In the genomic region with DNA sequence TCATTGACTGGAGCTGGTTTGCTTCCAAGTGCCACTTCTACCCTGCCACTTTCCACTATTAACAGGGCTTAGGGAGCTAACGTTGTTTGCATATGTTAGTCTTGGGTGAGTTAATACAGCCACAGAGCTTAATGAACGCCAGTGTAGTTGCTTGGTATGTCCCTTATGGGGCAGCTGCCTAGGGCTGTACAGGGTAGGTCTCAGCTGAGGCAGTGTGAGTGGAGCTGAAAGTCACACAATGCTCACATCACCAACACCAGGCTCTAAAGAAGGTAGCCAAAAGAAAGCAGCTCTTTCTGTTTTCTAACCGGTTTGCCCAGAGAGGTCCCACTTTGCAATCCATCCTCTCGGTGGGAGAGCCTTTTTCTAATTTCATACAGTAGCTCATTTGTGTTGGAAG, we compare ENCODE assay signal across 26 cellular contexts.
DNase-seq lines count a peak whose midpoint lies in the region; ATAC-seq and TF ChIP-seq lines count a peak whose summit lies in the region.
"Had no signal": no experiment of that assay in that cellular context is flagged by ENCODE, and none has a peak within 500 bp of the region (broad histone marks: within the 10 kb centered on the region; RNA-seq: fewer than 3 reads in every experiment).

No MANE protein-coding gene starts in this region.

- H3K79me1 ChIP-seq in IMR-90 (ENCODE audit: low read depth in 1 of 2, low read length in 2 of 2): peaks cover 3 to 15% of the 10 kb centered on the region in 2 experiments; a peak in 3 of 4 replicates

- H3K23ac ChIP-seq in IMR-90 (ENCODE audit: low read depth, low read length): peak overlapping the region; percentile 88

- H3K27me3 ChIP-seq in IMR-90 (ENCODE audit: control insufficient read depth, insufficient read depth, low read length): no peaks in the 10 kb centered on the region
- no peaks in the 10 kb centered on the region for H3K27me3 ChIP-seq in tibial artery
- H3K27me3 ChIP-seq: gastroesophageal sphincter, right atrium auricular region, testis had no signal

- H3K18ac ChIP-seq in IMR-90 (ENCODE audit: low read depth, low read length): peak overlapping the region; percentile 28

- no peak for TF ChIP-seq RAD21 in IMR-90 (IDR thresholded peaks at IDR 0.05; ENCODE audit: low read length)

- DNase-seq in IMR-90 (no peak), WTC11 (ENCODE audit: low spot score) (no peak), left kidney (ENCODE audit: low read depth, low spot score) (peak; percentile 61), tibial artery (no peak), H4 (ENCODE audit: low spot score) (no peak)
- DNase-seq in T-helper 2 cell treated with Interferon-gamma antibody and Interleukin-4, amounts not matched to agents 5 μg/mL and 100 μg/mL, for 36 hours (ENCODE audit: low spot score): no peak
- DNase-seq in activated CD8-positive, alpha-beta memory T cell treated with anti-CD3 and anti-CD28 coated beads, Interleukin-2, amount 50 U/mL, for 48 hours: no peak
- DNase-seq: activated CD4-positive, alpha-beta T cell treated with anti-CD3 and anti-CD28 coated beads, Interleukin-2, amount 50 U/mL, for 1 hour; activated CD4-positive, CD25-positive, alpha-beta regulatory T cell; activated naive CD4-positive, alpha-beta T cell; activated T-cell treated with anti-CD3 and anti-CD28 coated beads, Interleukin-2, amount 50 U/mL, for 48 hours; CD8-positive, alpha-beta memory T cell; DMS 273 treated with DMSO at 0.1 percent for 48 hours; effector CD4-positive, alpha-beta T cell; MV-4-11; NCI-H2171 treated with DMSO at 0.1 percent for 48 hours; NCI-H510A; PC-9; SK-N-SH; stimulated activated CD4-positive, alpha-beta T cell treated with anti-CD3 and anti-CD28 coated beads, Interleukin-1b, Interleukin-23, amount 100 ng/mL, for 48 hours; testis had no signal

- in situ Hi-C loops in IMR-90 (cut with MboI; ENCODE audit: low sequenced_read_pairs): loop anchor here (25.0 kb wide), 1 partner anchor 181 kb away; the partner anchor contains the start of gene RGCC

- no CpG with 5 or more reads among the region's 4 CpGs for WGBS in IMR-90 (ENCODE audit: extremely low coverage in 2 of 2, insufficient read length in 1 of 2), 2 experiments

- H2BK5ac ChIP-seq in IMR-90 (ENCODE audit: low read depth, low read length, poor library complexity, severe bottlenecking): peak overlapping the region; percentile 51

- ATAC-seq in IMR-90 (ENCODE audit: low read depth): no peak
- ATAC-seq in WTC11: peak; percentile 34
- ATAC-seq: gastroesophageal sphincter had no signal

- no peak overlapping the region for H3K4me3 Mint-ChIP-seq in WTC11
- H3K4me3 Mint-ChIP-seq in T-helper 2 cell treated with Interferon-gamma antibody and Interleukin-4, amounts not matched to agents 5 μg/mL and 100 μg/mL, for 36 hours: no peak overlapping the region
- H3K4me3 Mint-ChIP-seq: CD8-positive, alpha-beta memory T cell; stimulated activated naive CD8-positive, alpha-beta T cell treated with anti-CD3 and anti-CD28 coated beads, Interleukin-15, Interleukin-2, amounts not matched to agents 100 ng/mL and 50 ng/mL, for 24 hours had no signal

- peak overlapping the region; percentile 67 for H2AFZ ChIP-seq in IMR-90 (replicated peaks; ENCODE audit: low read length, poor library complexity)
- H2AFZ ChIP-seq: parathyroid adenoma, PC-9 had no signal

- peak overlapping the region; percentile 61 to 71 for H4K8ac ChIP-seq in IMR-90 (ENCODE audit: low read depth in 2 of 2, low read length in 2 of 2)

- H4K20me1 ChIP-seq in IMR-90 (ENCODE audit: insufficient read depth, low read length): no peaks in the 10 kb centered on the region

- H3K36me3 ChIP-seq in IMR-90 (ENCODE audit: control insufficient read depth, insufficient read depth, low read length) (no peaks in the 10 kb centered on the region), tibial artery (no peaks in the 10 kb centered on the region)
- H3K36me3 ChIP-seq: gastroesophageal sphincter, right atrium auricular region had no signal

- peak overlapping the region; percentile 98 for H2BK15ac ChIP-seq in IMR-90 (ENCODE audit: low read depth, low read length)

- TF ChIP-seq CTCF in IMR-90 (conservative IDR thresholded peaks at IDR 0.05; ENCODE audit: low read depth, low read length) (no peak), WTC11 (IDR thresholded peaks at IDR 0.05) (no peak), tibial artery (IDR thresholded peaks at IDR 0.05) (no peak)

- H3K4ac ChIP-seq in IMR-90 (ENCODE audit: low read depth, low read length): peak overlapping the region; percentile 97

- no peak overlapping the region for H3K27ac Mint-ChIP-seq in WTC11
- no peak overlapping the region for H3K27ac Mint-ChIP-seq in T-helper 2 cell treated with Interferon-gamma antibody and Interleukin-4, amounts not matched to agents 5 μg/mL and 100 μg/mL, for 36 hours
- H3K27ac Mint-ChIP-seq: stimulated activated naive CD8-positive, alpha-beta T cell treated with anti-CD3 and anti-CD28 coated beads, Interleukin-15, Interleukin-2, amounts not matched to agents 100 ng/mL and 50 ng/mL, for 24 hours had no signal

- CTCF ChIA-PET in IMR-90 (lab: Yijun Ruan, JAX) (interaction anchor here (0.9 kb wide), 1 partner anchor 9 kb away, joined by 3 read pairs; no protein-coding TSS in a partner anchor), WTC11 (lab: Charles Lee) (interaction anchor here (0.8 to 1.4 kb wide), 2 partner anchors 9 to 25 kb away, joined by 5 to 7 read pairs; no protein-coding TSS in a partner anchor)

- no peaks in the 10 kb centered on the region for H3K27me3 Mint-ChIP-seq in WTC11 (ENCODE audit: low read depth)
- no peaks in the 10 kb centered on the region for H3K27me3 Mint-ChIP-seq in T-helper 2 cell treated with Interferon-gamma antibody and Interleukin-4, amounts not matched to agents 5 μg/mL and 100 μg/mL, for 36 hours (ENCODE audit: low read depth)
- H3K27me3 Mint-ChIP-seq: stimulated activated naive CD8-positive, alpha-beta T cell treated with anti-CD3 and anti-CD28 coated beads, Interleukin-15, Interleukin-2, amounts not matched to agents 100 ng/mL and 50 ng/mL, for 24 hours had no signal

- H3K9me3 ChIP-seq in IMR-90 (ENCODE audit: control insufficient read depth, insufficient read depth, low read length) (no peaks in the 10 kb centered on the region), tibial artery (no peaks in the 10 kb centered on the region)
- H3K9me3 ChIP-seq: gastroesophageal sphincter, right atrium auricular region, SK-N-SH, testis had no signal

- H2AK9ac ChIP-seq in IMR-90 (replicated peaks; ENCODE audit: low read depth, low read length, poor library complexity): peak overlapping the region; percentile 39

- H3K4me1 ChIP-seq in IMR-90 (ENCODE audit: control insufficient read depth, insufficient read depth, low read length): peaks cover 24% of the 10 kb centered on the region
- H3K4me1 ChIP-seq in tibial artery: peaks cover 0 to 71% (median 42%) of the 10 kb centered on the region in 4 donors

- intact Hi-C loops in IMR-90 (cut with micrococcal nuclease) (loop anchor here (10.0 kb wide), 1 partner anchor 79 kb away; no protein-coding TSS in a partner anchor), tibial artery (cut with DNase I; ENCODE audit: low total_unique reads) (no loop called here)

- peak overlapping the region; percentile 94 for H3K14ac ChIP-seq in IMR-90 (replicated peaks; ENCODE audit: low read depth, low read length)

- no peaks in the 10 kb centered on the region for H3K36me3 Mint-ChIP-seq in WTC11
- peaks cover 2% of the 10 kb centered on the region for H3K36me3 Mint-ChIP-seq in T-helper 2 cell treated with Interferon-gamma antibody and Interleukin-4, amounts not matched to agents 5 μg/mL and 100 μg/mL, for 36 hours (ENCODE audit: low read depth)

- POLR2A ChIA-PET in IMR-90 (lab: Charles Lee; ENCODE audit: unreplicated experiment): no interaction called here
- POLR2A ChIA-PET in WTC11 (lab: Charles Lee): no interaction called here

- H3K4me2 ChIP-seq in IMR-90 (ENCODE audit: low read depth, low read length): no peak overlapping the region
- H3K4me2 ChIP-seq: PC-9, SK-N-SH had no signal

- BruUV-seq in IMR-90 (replicated peaks; lab: Mats Ljungman, UMichigan): no TSS peak

- H3K4me3 ChIP-seq in IMR-90 (ENCODE audit: insufficient read depth, low read depth, low read length) (no peak overlapping the region), tibial artery (no peak overlapping the region)
- H3K4me3 ChIP-seq: gastroesophageal sphincter, PC-9, right atrium auricular region, testis had no signal

- peaks cover 16% of the 10 kb centered on the region for H3K9me1 ChIP-seq in IMR-90 (ENCODE audit: insufficient read depth, low read length)

- H3K9me3 Mint-ChIP-seq in WTC11: no peaks in the 10 kb centered on the region
- no peaks in the 10 kb centered on the region for H3K9me3 Mint-ChIP-seq in T-helper 2 cell treated with Interferon-gamma antibody and Interleukin-4, amounts not matched to agents 5 μg/mL and 100 μg/mL, for 36 hours
- H3K9me3 Mint-ChIP-seq: CD8-positive, alpha-beta memory T cell; stimulated activated naive CD8-positive, alpha-beta T cell treated with anti-CD3 and anti-CD28 coated beads, Interleukin-15, Interleukin-2, amounts not matched to agents 100 ng/mL and 50 ng/mL, for 24 hours had no signal

- no peak overlapping the region for H3K9ac ChIP-seq in IMR-90 (ENCODE audit: low read depth, low read length)
- H3K9ac ChIP-seq: parathyroid adenoma, SK-N-SH had no signal

- peak overlapping the region; percentile 98 for H2AK5ac ChIP-seq in IMR-90 (ENCODE audit: low read depth, low read length)

- peak overlapping the region; percentile 90 for H4K91ac ChIP-seq in IMR-90 (ENCODE audit: insufficient read depth, low read depth, low read length)

- H3K27ac ChIP-seq in IMR-90 (ENCODE audit: insufficient read depth, low read length) (peak overlapping the region; percentile 33), tibial artery (peak overlapping the region; percentile 50 to 61)
- H3K27ac ChIP-seq: HL-60, parathyroid adenoma, PC-9, right atrium auricular region, testis had no signal

- peak overlapping the region; percentile 99 for H2BK20ac ChIP-seq in IMR-90 (ENCODE audit: low read depth, low read length)

- dilution Hi-C loops in IMR-90 (cut with HindIII; ENCODE audit: low sequenced_read_pairs, unreplicated experiment): no loop called here

- peak overlapping the region; percentile 98 for H2BK120ac ChIP-seq in IMR-90 (ENCODE audit: low read depth, low read length)

- H3K4me1 Mint-ChIP-seq in WTC11: peaks cover 12% of the 10 kb centered on the region
- H3K4me1 Mint-ChIP-seq in T-helper 2 cell treated with Interferon-gamma antibody and Interleukin-4, amounts not matched to agents 5 μg/mL and 100 μg/mL, for 36 hours (ENCODE audit: low read depth): peaks cover 9% of the 10 kb centered on the region
- H3K4me1 Mint-ChIP-seq: CD8-positive, alpha-beta memory T cell had no signal

- no peak for TF ChIP-seq POLR2A in IMR-90 (IDR thresholded peaks at IDR 0.05; ENCODE audit: low read depth, low read length)

- peak overlapping the region; percentile 56 for H4K5ac ChIP-seq in IMR-90 (ENCODE audit: low read depth, low read length)

- 0 out of 2 replicates have a peak overlapping the region, but pooled peaks have one; percentile 16 for H3K56ac ChIP-seq in IMR-90 (ENCODE audit: extremely low read depth, insufficient read depth, low read length)

TF ChIP-seq in IMR-90, 13 proteins besides CTCF, POLR2A, EP300 and RAD21 (continues in another document):
- no peak for TF ChIP-seq BHLHE40 (IDR thresholded peaks at IDR 0.05; ENCODE audit: low read depth, low read length)

TF ChIP-seq in WTC11, 78 proteins besides CTCF, POLR2A, EP300 and RAD21 (continues in another document):
- TF ChIP-seq FOXJ3 (CRISPR knock-in tag; IDR thresholded peaks at IDR 0.05; ENCODE audit: borderline replicate concordance): no peak
- TF ChIP-seq NR3C1 (CRISPR knock-in tag; conservative IDR thresholded peaks at IDR 0.05; ENCODE audit: low read depth): no peak
